ENCODE assay signal across 16 cellular contexts in the genomic region with DNA sequence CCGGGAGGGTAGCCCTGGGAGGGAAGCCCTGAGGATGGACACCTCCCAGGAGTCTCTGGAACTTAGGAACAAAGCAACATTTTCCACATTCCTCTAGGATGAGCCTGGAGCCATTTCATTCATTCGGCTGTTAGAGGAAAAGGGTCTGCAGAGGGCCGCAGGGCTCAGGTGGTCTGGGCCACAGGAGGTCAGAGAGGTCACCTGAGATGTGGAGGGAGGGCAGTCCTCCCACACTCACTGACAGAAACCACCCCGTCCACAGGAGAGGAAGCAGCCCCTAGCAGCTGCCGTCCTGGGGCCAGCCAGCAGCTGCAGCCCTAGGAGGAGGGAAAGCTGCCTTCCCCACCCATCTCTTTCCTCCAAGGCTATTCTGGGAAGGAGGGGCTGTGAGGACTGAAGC.
A peak's percentile ranks its signal among the peaks of the same experiment; 100 is the strongest.
DNase-seq lines count a peak whose midpoint lies in the region; ATAC-seq and TF ChIP-seq lines count a peak whose summit lies in the region.
"Had no signal": no experiment of that assay in that cellular context is flagged by ENCODE, and none has a peak within 500 bp of the region (broad histone marks: within the 10 kb centered on the region; RNA-seq: fewer than 3 reads in every experiment).

No MANE protein-coding gene starts in this region.

- no peak overlapping the region for H2AFZ ChIP-seq in OCI-LY3 (ENCODE audit: low read depth, low read length)

- no peak overlapping the region for H3K4me3 Mint-ChIP-seq in stimulated activated memory B cell treated with anti-CD40 and anti-IgM and Interleukin-4, amounts not matched to agents 10 μg/mL and 1 μg/mL and 100 μg/mL, for 72 hours

- H3K9me3 ChIP-seq in HUES6 (ENCODE audit: control insufficient read depth, insufficient read depth, low read depth, low read length) (peaks cover 3% of the 10 kb centered on the region; the same call in 1 of the 2 replicates), OCI-LY3 (ENCODE audit: insufficient read depth, low read length) (no peaks in the 10 kb centered on the region), iPS-20b (ENCODE audit: insufficient read depth, low read depth, low read length) (peaks cover 6% of the 10 kb centered on the region), A673 (ENCODE audit: low read depth, low read length, poor library complexity, severe bottlenecking) (no peaks in the 10 kb centered on the region)
- H3K9me3 ChIP-seq: esophagus squamous epithelium had no signal

- intact Hi-C loops in A673 (cut with micrococcal nuclease; ENCODE audit: unreplicated experiment): no loop called here

- H3K79me2 ChIP-seq in OCI-LY3 (ENCODE audit: low read length): no peaks in the 10 kb centered on the region

- no peaks in the 10 kb centered on the region for H3K36me3 Mint-ChIP-seq in stimulated activated memory B cell treated with anti-CD40 and anti-IgM and Interleukin-4, amounts not matched to agents 10 μg/mL and 1 μg/mL and 100 μg/mL, for 72 hours

- H4K20me1 ChIP-seq in OCI-LY3 (ENCODE audit: insufficient read depth, low read length): no peaks in the 10 kb centered on the region

- H3K4me1 ChIP-seq in HUES6 (ENCODE audit: control insufficient read depth, insufficient read depth, low read length): peaks cover 12% of the 10 kb centered on the region
- H3K4me1 ChIP-seq in OCI-LY3 (ENCODE audit: low read length): peaks cover 33% of the 10 kb centered on the region
- peaks cover 3% of the 10 kb centered on the region for H3K4me1 ChIP-seq in iPS-20b (ENCODE audit: insufficient read depth, low read length)
- H3K4me1 ChIP-seq in A673 (ENCODE audit: insufficient read depth, low read length, poor library complexity, severe bottlenecking): no peaks in the 10 kb centered on the region
- H3K4me1 ChIP-seq: esophagus squamous epithelium had no signal

- no TSS peak for BruUV-seq in A673 (replicated peaks; lab: Mats Ljungman, UMichigan)

- POLR2A ChIA-PET in A673 (lab: Charles Lee; ENCODE audit: low non-redundant PET): interaction anchor here (0.6 kb wide), 1 partner anchor 827 kb away, joined by 11 read pairs; no protein-coding TSS in a partner anchor

- H3K4me3 ChIP-seq in HUES6 (ENCODE audit: low read depth, low read length): no peak overlapping the region
- H3K4me3 ChIP-seq in OCI-LY3 (ENCODE audit: low read length): no peak overlapping the region
- H3K4me3 ChIP-seq in iPS-20b (ENCODE audit: low read length): no peak overlapping the region
- H3K4me3 ChIP-seq in A673 (ENCODE audit: low read depth, low read length, poor library complexity, severe bottlenecking): no peak overlapping the region
- H3K4me3 ChIP-seq: esophagus squamous epithelium had no signal

- H3K27ac Mint-ChIP-seq in stimulated activated memory B cell treated with anti-CD40 and anti-IgM and Interleukin-4, amounts not matched to agents 10 μg/mL and 1 μg/mL and 100 μg/mL, for 72 hours: no peak overlapping the region

- H3K27me3 ChIP-seq in HUES6 (ENCODE audit: control insufficient read depth, insufficient read depth, low read length) (no peaks in the 10 kb centered on the region), OCI-LY3 (ENCODE audit: low read depth, low read length) (no peaks in the 10 kb centered on the region), iPS-20b (ENCODE audit: insufficient read depth, low read length) (no peaks in the 10 kb centered on the region), A673 (replicated peaks; ENCODE audit: insufficient read depth, low read depth, low read length, poor library complexity) (no peaks in the 10 kb centered on the region)

- no peaks in the 10 kb centered on the region for H3K4me1 Mint-ChIP-seq in stimulated activated memory B cell treated with anti-CD40 and anti-IgM and Interleukin-4, amounts not matched to agents 10 μg/mL and 1 μg/mL and 100 μg/mL, for 72 hours

- no peaks in the 10 kb centered on the region for H3K9me3 Mint-ChIP-seq in stimulated activated memory B cell treated with anti-CD40 and anti-IgM and Interleukin-4, amounts not matched to agents 10 μg/mL and 1 μg/mL and 100 μg/mL, for 72 hours

- CTCF ChIA-PET in A673 (lab: Charles Lee): interaction anchor here (0.5 to 1.8 kb wide), 3 partner anchors 119 to 1120 kb away, joined by 3 to 6 read pairs (median 3); no protein-coding TSS in a partner anchor

- H3K9ac ChIP-seq in HUES6 (ENCODE audit: low read length) (peak overlapping the region; percentile 42), OCI-LY3 (ENCODE audit: low read length) (no peak overlapping the region), iPS-20b (ENCODE audit: low read depth, low read length) (no peak overlapping the region)
- H3K9ac ChIP-seq: KMS-11 had no signal

- peak overlapping the region; percentile 52 for H3K4me2 ChIP-seq in OCI-LY3 (ENCODE audit: low read length)
- H3K4me2 ChIP-seq: KMS-11 had no signal

- DNase-seq in T-helper 2 cell (no peak), A673 (ENCODE audit: low spot score) (no peak)
- DNase-seq: activated CD4-positive, CD25-positive, alpha-beta regulatory T cell; effector CD4-positive, alpha-beta T cell; esophagus squamous epithelium; GF-D8; kidney; mesenchymal stem cell; right cardiac atrium had no signal

- peak; percentile 26 for ATAC-seq in stimulated activated memory B cell treated with anti-CD40 and anti-IgM and Interleukin-4, amounts not matched to agents 10 μg/mL and 1 μg/mL and 100 μg/mL, for 72 hours
- ATAC-seq in HG03108 (IDR thresholded peaks at IDR 0.05; ENCODE audit: unreplicated experiment): no peak

- H3K36me3 ChIP-seq in HUES6 (ENCODE audit: control insufficient read depth, insufficient read depth, low read length) (no peaks in the 10 kb centered on the region), OCI-LY3 (replicated peaks; ENCODE audit: low read depth, low read length) (no peaks in the 10 kb centered on the region), iPS-20b (ENCODE audit: insufficient read depth, low read depth, low read length) (no peaks in the 10 kb centered on the region), A673 (ENCODE audit: insufficient read depth, low read length, poor library complexity, severe bottlenecking) (no peaks in the 10 kb centered on the region)
- H3K36me3 ChIP-seq: esophagus squamous epithelium had no signal

- H3K27me3 Mint-ChIP-seq in stimulated activated memory B cell treated with anti-CD40 and anti-IgM and Interleukin-4, amounts not matched to agents 10 μg/mL and 1 μg/mL and 100 μg/mL, for 72 hours: peaks cover 51% of the 10 kb centered on the region

- H3K27ac ChIP-seq in HUES6 (ENCODE audit: low read depth, low read length): peak overlapping the region; percentile 30; the same call in 1 of the 2 replicates
- H3K27ac ChIP-seq in OCI-LY3 (ENCODE audit: low read length): no peak overlapping the region
- H3K27ac ChIP-seq in iPS-20b (ENCODE audit: low read length): peak overlapping the region; percentile 11
- H3K27ac ChIP-seq in A673 (ENCODE audit: low read depth, low read length, poor library complexity, severe bottlenecking): no peak overlapping the region
- H3K27ac ChIP-seq: esophagus squamous epithelium, HL-60, KMS-11 had no signal

- TF ChIP-seq CTCF in OCI-LY3 (IDR thresholded peaks at IDR 0.05; ENCODE audit: low read depth, low read length): no peak
- TF ChIP-seq CTCF in A673 (conservative IDR thresholded peaks at IDR 0.05; ENCODE audit: low read depth, low read length): no peak

Comparison
In these comparisons a context has a peak if more than half of its experiments do, and no peak if none do; other contexts are left out.
1. H3K27ac ChIP-seq: peak in HUES6 (single experiment) and iPS-20b (single experiment); none in OCI-LY3 (single experiment) and A673 (single experiment).